Comparison of ENCODE assay signal across 1 cellular context in the genomic region with DNA sequence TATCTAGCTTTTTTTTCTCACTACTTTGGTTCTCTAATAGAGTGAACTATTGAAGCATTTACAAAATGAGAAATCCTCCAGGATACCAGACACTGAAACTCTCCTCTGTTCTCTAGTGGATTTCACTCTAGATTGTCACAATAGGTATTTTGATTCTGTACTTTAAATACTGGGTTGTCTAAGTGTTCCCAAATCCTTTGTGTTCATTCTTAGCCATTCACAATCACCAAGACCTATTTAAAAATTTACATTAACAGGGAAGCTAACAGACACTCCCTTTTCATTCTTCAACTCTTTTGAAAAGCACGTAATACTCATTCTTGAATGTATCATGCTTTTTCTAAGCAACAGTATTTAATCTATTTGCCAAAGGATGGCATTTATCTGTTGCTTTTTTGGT.
TF ChIP-seq lines count a peak whose summit lies in the region.

No MANE protein-coding gene starts in this region.

TF ChIP-seq in GM23338, 12 proteins besides CTCF, POLR2A, EP300 and RAD21 (continued from another document):
- TF ChIP-seq CREB1 (CRISPR knock-in tag; IDR thresholded peaks at IDR 0.05; ENCODE audit: low read depth) (no peak), ZNF462 (CRISPR knock-in tag; IDR thresholded peaks at IDR 0.05) (no peak)
